ENCODE assay signal across 9 cellular contexts in genomic region chr17:72120878-72121163, GRCh38. TPM values are rescaled to one million over a fixed set of nuclear protein-coding genes. Genes with fewer than 3 reads are reported as not detected.
DNase-seq lines count a peak whose midpoint lies in the region; ATAC-seq, FAIRE-seq and TF ChIP-seq lines count a peak whose summit lies in the region.
"Had no signal": no experiment of that assay in that cellular context is flagged by ENCODE, and none has a peak within 500 bp of the region (broad histone marks: within the 10 kb centered on the region; RNA-seq: fewer than 3 reads in every experiment).

Gene SOX9 (plus strand): TSS chr17:72121020. CDS start chr17:72121392, 372 bp downstream.

- peak within 1 kb of the TSS; percentile 54 to 85 (median 72) for H3K4me3 ChIP-seq in heart right ventricle
- H3K4me3 ChIP-seq: K562 had no signal

- WGBS in heart right ventricle, 2 donors, result 0 to 1% methylated on average over 11 of the region's 11 CpGs

- H3K27ac ChIP-seq in heart right ventricle, result peak within 1 kb of the TSS; percentile 77 to 94 (median 90)

- peaks cover 3 to 56% (median 38%) of the 10 kb centered on the region in 9 donors for H3K4me1 ChIP-seq in heart right ventricle

- H3K9me3 ChIP-seq in heart right ventricle, result no peaks in the 10 kb centered on the region

- peak; percentile 74 for ATAC-seq in GM18499 (IDR thresholded peaks at IDR 0.05; ENCODE audit: insufficient read depth, unreplicated experiment)
- ATAC-seq in HG02678 (IDR thresholded peaks at IDR 0.05; ENCODE audit: unreplicated experiment), result peak; percentile 86
- ATAC-seq in heart right ventricle, result peak; percentile 87 to 96 (median 91)
- ATAC-seq: K562 had no signal

- FAIRE-seq in A204.1 (lab: Jason Lieb, UNC), result peak; percentile 93
- FAIRE-seq: K562 had no signal

- intact Hi-C loops in activated T-helper 1 cell treated with anti-CD3 and anti-CD28 coated beads, Interleukin-12 subunit alpha, Interleukin-12 subunit beta, Interleukin-2, Interleukin-4 antibody, amounts not matched to agents 30 ng/mL and 10 ng/mL and 1 ng/mL, durations not matched to agents 14 hours and 24 hours and 36 hours (cut with micrococcal nuclease), result no loop called here
- intact Hi-C loops in heart right ventricle (cut with DNase I), result loop anchor here in 6 of 10 donors (5.0 to 10.0 kb wide), 10 partner anchors 46 to 424 kb away; no protein-coding TSS in a partner anchor
- intact Hi-C loops in posterior cingulate gyrus (cut with DNase I), result loop anchor here (10.0 kb wide), 2 partner anchors 214 to 304 kb away; no protein-coding TSS in a partner anchor

- peaks cover 66% of the 10 kb centered on the region for H3K27me3 Mint-ChIP-seq in activated T-helper 1 cell treated with anti-CD3 and anti-CD28 coated beads, Interleukin-12 subunit alpha, Interleukin-12 subunit beta, Interleukin-2, Interleukin-4 antibody, amounts not matched to agents 30 ng/mL and 10 ng/mL and 1 ng/mL, durations not matched to agents 14 hours and 24 hours and 36 hours (ENCODE audit: insufficient read depth)

- no peak for TF ChIP-seq CTCF in heart right ventricle (IDR thresholded peaks at IDR 0.05)

- H3K4me1 Mint-ChIP-seq in activated T-helper 1 cell treated with anti-CD3 and anti-CD28 coated beads, Interleukin-12 subunit alpha, Interleukin-12 subunit beta, Interleukin-2, Interleukin-4 antibody, amounts not matched to agents 30 ng/mL and 10 ng/mL and 1 ng/mL, durations not matched to agents 14 hours and 24 hours and 36 hours (ENCODE audit: low read depth), result no peaks in the 10 kb centered on the region

- peak within 1 kb of the TSS; percentile 68 for H3K27ac Mint-ChIP-seq in activated T-helper 1 cell treated with anti-CD3 and anti-CD28 coated beads, Interleukin-12 subunit alpha, Interleukin-12 subunit beta, Interleukin-2, Interleukin-4 antibody, amounts not matched to agents 30 ng/mL and 10 ng/mL and 1 ng/mL, durations not matched to agents 14 hours and 24 hours and 36 hours

- DNase-seq in NCI-H1436 treated with DMSO at 0.1 percent for 48 hours (lab: John Stamatoyannopoulos, UW), result peak; percentile 89
- DNase-seq in activated T-helper 1 cell treated with anti-CD3 and anti-CD28 coated beads, Interleukin-12 subunit alpha, Interleukin-12 subunit beta, Interleukin-2, Interleukin-4 antibody, amounts not matched to agents 30 ng/mL and 10 ng/mL and 1 ng/mL, durations not matched to agents 14 hours and 24 hours and 36 hours (ENCODE audit: low spot score), result no peak
- DNase-seq in heart right ventricle, result peak; percentile 84 to 91
- peak; percentile 88 to 98 (median 92) for DNase-seq in posterior cingulate gyrus
- no peak for DNase-seq in mesenteric fat pad (ENCODE audit: low spot score)

- peaks cover 0 to 95% (median 79%) of the 10 kb centered on the region in 7 donors for H3K27me3 ChIP-seq in heart right ventricle

- no peaks in the 10 kb centered on the region for H3K9me3 Mint-ChIP-seq in activated T-helper 1 cell treated with anti-CD3 and anti-CD28 coated beads, Interleukin-12 subunit alpha, Interleukin-12 subunit beta, Interleukin-2, Interleukin-4 antibody, amounts not matched to agents 30 ng/mL and 10 ng/mL and 1 ng/mL, durations not matched to agents 14 hours and 24 hours and 36 hours

- H3K36me3 ChIP-seq in heart right ventricle, result peaks cover 0 to 26% (median 0%) of the 10 kb centered on the region in 9 donors

- H3K36me3 Mint-ChIP-seq in activated T-helper 1 cell treated with anti-CD3 and anti-CD28 coated beads, Interleukin-12 subunit alpha, Interleukin-12 subunit beta, Interleukin-2, Interleukin-4 antibody, amounts not matched to agents 30 ng/mL and 10 ng/mL and 1 ng/mL, durations not matched to agents 14 hours and 24 hours and 36 hours (ENCODE audit: low read depth), result peaks cover 2% of the 10 kb centered on the region

- no peak within 1 kb of the TSS for H3K4me3 Mint-ChIP-seq in activated T-helper 1 cell treated with anti-CD3 and anti-CD28 coated beads, Interleukin-12 subunit alpha, Interleukin-12 subunit beta, Interleukin-2, Interleukin-4 antibody, amounts not matched to agents 30 ng/mL and 10 ng/mL and 1 ng/mL, durations not matched to agents 14 hours and 24 hours and 36 hours

RNA-seq across cellular contexts. Expression of gene SOX9, which starts in this region (rescaled TPM):
- total RNA-seq in activated T-helper 1 cell treated with anti-CD3 and anti-CD28 coated beads, Interleukin-12 subunit alpha, Interleukin-12 subunit beta, Interleukin-2, Interleukin-4 antibody, amounts not matched to agents 30 ng/mL and 10 ng/mL and 1 ng/mL, durations not matched to agents 14 hours and 24 hours and 36 hours, result not detected in 2 replicates
- total RNA-seq in heart right ventricle (10 to 100 TPM in 8 of 10 donors, 1 to 10 TPM in 2; 7.9 to 25.7 (median 12.8) TPM), mesenteric fat pad (2.2 TPM)
- 10 to 100 TPM in 1 of 2 donors, 1 to 10 TPM in 1; 5.0 to 16.1 TPM for polyA plus RNA-seq in heart right ventricle
- polyA plus RNA-seq: K562 had no signal

Comparison
In these comparisons a context has a peak if more than half of its experiments do, and no peak if none do; other contexts are left out.
1. DNase-seq: peak in NCI-H1436 treated with DMSO at 0.1 percent for 48 hours (single experiment), heart right ventricle (2 of 2) and posterior cingulate gyrus (10 of 10); none in activated T-helper 1 cell treated with anti-CD3 and anti-CD28 coated beads, Interleukin-12 subunit alpha, Interleukin-12 subunit beta, Interleukin-2, Interleukin-4 antibody, amounts not matched to agents 30 ng/mL and 10 ng/mL and 1 ng/mL, durations not matched to agents 14 hours and 24 hours and 36 hours (single experiment) and mesenteric fat pad (single experiment).
2. Peak in every context shown above with its lines, with median percentiles within 50 percentile points of each other: ATAC-seq.